ENCODE assay signal across 1 cellular context in genomic region chr11:114219559-114220349, GRCh38.
TF ChIP-seq lines count a peak whose summit lies in the region.

No MANE protein-coding gene starts in this region.

TF ChIP-seq in K562, 482 proteins besides CTCF, POLR2A, EP300 and RAD21 (continued from another document and continues in another):
- TF ChIP-seq ZMIZ1 (IDR thresholded peaks at IDR 0.05; ENCODE audit: low read depth in 2 of 2, low read length in 2 of 2) (no peak), ARHGAP35 (IDR thresholded peaks at IDR 0.05; ENCODE audit: partially characterized antibody) (no peak), FOXK1 (CRISPR knock-in tag; IDR thresholded peaks at IDR 0.05; ENCODE audit: borderline replicate concordance) (no peak), LARP7 (IDR thresholded peaks at IDR 0.05) (no peak), ZBTB8A (IDR thresholded peaks at IDR 0.05; ENCODE audit: partially characterized antibody) (no peak), ZNF584 (CRISPR knock-in tag; IDR thresholded peaks at IDR 0.05; ENCODE audit: low read depth) (no peak), CGGBP1 (CRISPR knock-in tag; IDR thresholded peaks at IDR 0.05) (no peak), TFE3 (CRISPR knock-in tag; IDR thresholded peaks at IDR 0.05) (no peak), PHB2 (IDR thresholded peaks at IDR 0.05; ENCODE audit: low read depth) (no peak), CC2D1A (IDR thresholded peaks at IDR 0.05) (no peak; the same call in 1 of the 2 replicates), RREB1 (CRISPR knock-in tag; IDR thresholded peaks at IDR 0.05) (no peak), TFAP4 (CRISPR knock-in tag; IDR thresholded peaks at IDR 0.05; ENCODE audit: borderline replicate concordance) (no peak), ELF4 (CRISPR knock-in tag; IDR thresholded peaks at IDR 0.05) (no peak), POLR2AphosphoS2 (IDR thresholded peaks at IDR 0.05; ENCODE audit: low read length) (no peak), ZKSCAN3 (CRISPR knock-in tag; IDR thresholded peaks at IDR 0.05) (no peak), SAP30 (IDR thresholded peaks at IDR 0.05; ENCODE audit: borderline replicate concordance, insufficient read depth, low read depth, low read length, poor library complexity, severe bottlenecking) (no peak), ASH1L (IDR thresholded peaks at IDR 0.05; ENCODE audit: borderline replicate concordance, low read depth, partially characterized antibody) (no peak), MTA1 (IDR thresholded peaks at IDR 0.05; ENCODE audit: borderline replicate concordance) (no peak), CCAR2 (IDR thresholded peaks at IDR 0.05; ENCODE audit: low read depth, low read length) (no peak), MXD1 (CRISPR knock-in tag; IDR thresholded peaks at IDR 0.05; ENCODE audit: borderline replicate concordance, poor library complexity, severe bottlenecking) (no peak), MCM7 (IDR thresholded peaks at IDR 0.05) (no peak), ZFP30 (CRISPR knock-in tag; IDR thresholded peaks at IDR 0.05; ENCODE audit: borderline replicate concordance) (no peak), NFATC3 (IDR thresholded peaks at IDR 0.05) (no peak), DPF2 (IDR thresholded peaks at IDR 0.05) (peak; percentile 81), IRF1 (CRISPR knock-in tag; IDR thresholded peaks at IDR 0.05; ENCODE audit: borderline replicate concordance) (no peak), HDAC1 (IDR thresholded peaks at IDR 0.05) (peak in 1 of 2 experiments; percentile 41; a peak in 1 of 4 replicates), TAL1 (IDR thresholded peaks at IDR 0.05) (peak; percentile 68; the same call in 1 of the 2 replicates), FOXJ3 (CRISPR knock-in tag; IDR thresholded peaks at IDR 0.05) (no peak), HDAC6 (IDR thresholded peaks at IDR 0.05; ENCODE audit: low read depth, low read length) (no peak), KLF16 (IDR thresholded peaks at IDR 0.05) (peak; percentile 77; the same call in 1 of the 2 replicates), CTCFL (IDR thresholded peaks at IDR 0.05; ENCODE audit: borderline replicate concordance, insufficient read depth, low read depth, low read length, poor library complexity, severe bottlenecking) (no peak), CBX2 (IDR thresholded peaks at IDR 0.05; ENCODE audit: insufficient read depth, low read length, poor library complexity, severe bottlenecking) (no peak), ARID1B (IDR thresholded peaks at IDR 0.05) (peak; percentile 88), HDAC3 (IDR thresholded peaks at IDR 0.05; ENCODE audit: borderline replicate concordance, partially characterized antibody) (no peak), ZNF77 (CRISPR knock-in tag; IDR thresholded peaks at IDR 0.05) (no peak), SMARCE1 (IDR thresholded peaks at IDR 0.05) (peak; percentile 82; the same call in 1 of the 2 replicates), ZNF707 (CRISPR knock-in tag; conservative IDR thresholded peaks at IDR 0.05) (no peak), ZNF785 (CRISPR knock-in tag; IDR thresholded peaks at IDR 0.05) (no peak), TRIM24 (IDR thresholded peaks at IDR 0.05) (peak; percentile 80 to 81; a peak in 3 of 4 replicates), SOX6 (IDR thresholded peaks at IDR 0.05) (0 out of 2 replicates have a peak, but pooled peaks have one; percentile 66), POLR3A (IDR thresholded peaks at IDR 0.05; ENCODE audit: borderline replicate concordance, extremely low read depth, insufficient read depth, insufficient read length) (no peak), BHLHE40 (IDR thresholded peaks at IDR 0.05; ENCODE audit: low read length) (no peak), ZBTB7A (IDR thresholded peaks at IDR 0.05; ENCODE audit: borderline replicate concordance, control insufficient read depth, low read depth, low read length) (0 out of 2 replicates have a peak, but pooled peaks have one; percentile 31), ZBTB5 (IDR thresholded peaks at IDR 0.05) (no peak), PREB (CRISPR knock-in tag; IDR thresholded peaks at IDR 0.05) (no peak), CEBPB (tag; IDR thresholded peaks at IDR 0.05) (no peak), SUPT5H (IDR thresholded peaks at IDR 0.05) (no peak), FOXJ2 (tag; IDR thresholded peaks at IDR 0.05) (no peak)
